Comparison of ENCODE assay signal across 12 cellular contexts in the genomic region with DNA sequence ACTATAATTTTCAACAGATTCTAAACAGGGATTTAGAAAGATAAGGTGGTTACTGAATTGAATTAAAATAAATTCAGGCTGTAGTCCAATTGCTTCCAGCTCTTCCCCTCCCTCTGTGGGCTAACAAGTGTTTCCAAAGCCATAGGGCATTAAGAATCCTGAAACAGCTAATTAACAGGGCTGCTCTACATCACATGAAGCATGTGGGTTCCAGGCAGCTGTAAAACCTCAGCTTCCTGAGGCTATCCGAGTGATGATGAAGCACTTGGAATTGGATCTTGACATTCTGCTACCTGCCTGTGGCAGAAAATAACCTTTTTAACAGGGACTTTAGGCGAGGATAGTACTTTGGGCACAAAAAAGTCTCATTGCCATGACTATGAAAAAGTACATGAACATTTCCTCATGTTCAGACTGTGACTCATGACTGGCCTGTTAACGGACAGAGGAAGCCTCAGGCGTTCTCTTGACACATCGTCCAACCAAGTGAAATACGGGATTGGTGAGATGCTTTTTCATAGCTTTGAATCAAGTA.
DNase-seq lines count a peak whose midpoint lies in the region; ATAC-seq and TF ChIP-seq lines count a peak whose summit lies in the region.
"Had no signal": no experiment of that assay in that cellular context is flagged by ENCODE, and none has a peak within 500 bp of the region (broad histone marks: within the 10 kb centered on the region; RNA-seq: fewer than 3 reads in every experiment).

No MANE protein-coding gene starts in this region.

- POLR2A ChIA-PET in BJ (lab: Charles Lee) = no interaction called here
- POLR2A ChIA-PET in GM10248 (lab: Yijun Ruan, JAX) = no interaction called here

- H3F3A ChIP-seq in GM23338 (replicated peaks; ENCODE audit: low read depth) = no peaks in the 10 kb centered on the region

- H3K9me3 Mint-ChIP-seq in GM23338 = no peaks in the 10 kb centered on the region

- 13% methylated on average over 5 of the region's 6 CpGs for WGBS in mesenchymal stem cell

- H2AFZ ChIP-seq in mesenchymal stem cell (ENCODE audit: low read depth, low read length) (no peak overlapping the region), GM23338 (no peak overlapping the region; the same call in 1 of the 2 replicates)

- H3K27me3 Mint-ChIP-seq in GM23338 (ENCODE audit: insufficient read depth, low read depth, poor library complexity) = no peaks in the 10 kb centered on the region

- ATAC-seq in GM23338 = no peak
- no peak for ATAC-seq in GM21360 (IDR thresholded peaks at IDR 0.05; ENCODE audit: unreplicated experiment)
- ATAC-seq in GM18520 (IDR thresholded peaks at IDR 0.05; ENCODE audit: unreplicated experiment) = no peak
- ATAC-seq: left cardiac atrium had no signal

- H2BK120ac ChIP-seq in mesenchymal stem cell (ENCODE audit: low read depth, low read length) = no peak overlapping the region

- no peak overlapping the region for H4K8ac ChIP-seq in mesenchymal stem cell (ENCODE audit: low read length)

- H3K4me3 Mint-ChIP-seq in GM23338 = no peak overlapping the region
- H3K4me3 Mint-ChIP-seq: CD4-positive, alpha-beta memory T cell had no signal

- peak overlapping the region in 1 of 2 experiments; percentile 4 for H3K18ac ChIP-seq in mesenchymal stem cell (ENCODE audit: low read depth in 1 of 2, low read length in 2 of 2)

- no peaks in the 10 kb centered on the region for H3K36me3 Mint-ChIP-seq in GM23338 (ENCODE audit: low read depth)
- H3K36me3 Mint-ChIP-seq: CD4-positive, alpha-beta memory T cell had no signal

- H3K4me3 ChIP-seq in BJ (ENCODE audit: low read depth, low read length) (no peak overlapping the region), MG63 (no peak overlapping the region), cardiac fibroblast (replicated peaks in 1 of 2; ENCODE audit: low read depth in 2 of 2, low read length in 2 of 2) (no peak overlapping the region), mesenchymal stem cell (ENCODE audit: insufficient read depth in 1 of 2, low read depth in 1 of 2, low read length in 2 of 2) (no peak overlapping the region), GM23338 (no peak overlapping the region)

- H2BK15ac ChIP-seq in mesenchymal stem cell (ENCODE audit: low read depth, poor library complexity, severe bottlenecking) = no peak overlapping the region

- H2BK5ac ChIP-seq in mesenchymal stem cell (ENCODE audit: low read depth, low read length, poor library complexity, severe bottlenecking) = no peak overlapping the region

- no peak overlapping the region for H2AK5ac ChIP-seq in mesenchymal stem cell (ENCODE audit: low read length, severe bottlenecking)

- H3K4me1 ChIP-seq in mesenchymal stem cell (ENCODE audit: control insufficient read depth, insufficient read depth, low read depth, low read length) = peaks cover 3% of the 10 kb centered on the region
- H3K4me1 ChIP-seq in GM23338 (ENCODE audit: insufficient read depth) = peaks cover 9% of the 10 kb centered on the region; the same call in 1 of the 2 replicates

- H4K20me1 ChIP-seq in GM23338 (replicated peaks; ENCODE audit: insufficient read depth) = no peaks in the 10 kb centered on the region

- H3K4me2 ChIP-seq in mesenchymal stem cell (ENCODE audit: low read length, poor library complexity, severe bottlenecking) (no peak overlapping the region), GM23338 (no peak overlapping the region)

- no peak overlapping the region for H3K14ac ChIP-seq in mesenchymal stem cell (ENCODE audit: low read length in 2 of 2)

- H3K27me3 ChIP-seq in BJ (ENCODE audit: control insufficient read depth, insufficient read depth, low read length) (no peaks in the 10 kb centered on the region), MG63 (no peaks in the 10 kb centered on the region), mesenchymal stem cell (ENCODE audit: control insufficient read depth in 1 of 2, insufficient read depth in 1 of 2, low read length in 2 of 2) (peaks cover 0 to 5% of the 10 kb centered on the region in 2 experiments), GM23338 (ENCODE audit: insufficient read depth) (no peaks in the 10 kb centered on the region)

- no peak overlapping the region for H3K9ac ChIP-seq in mesenchymal stem cell (ENCODE audit: low read length)

- H3K79me1 ChIP-seq in mesenchymal stem cell (replicated peaks; ENCODE audit: low read length, poor library complexity, severe bottlenecking) = no peaks in the 10 kb centered on the region

- H3K36me3 ChIP-seq in BJ (ENCODE audit: control insufficient read depth, insufficient read depth, low read length) = no peaks in the 10 kb centered on the region
- no peaks in the 10 kb centered on the region for H3K36me3 ChIP-seq in MG63
- H3K36me3 ChIP-seq in mesenchymal stem cell (ENCODE audit: control insufficient read depth in 1 of 2, insufficient read depth in 2 of 2, low read depth in 1 of 2, low read length in 2 of 2) = no peaks in the 10 kb centered on the region
- no peaks in the 10 kb centered on the region for H3K36me3 ChIP-seq in GM23338 (ENCODE audit: insufficient read depth)

- no peak overlapping the region for H3K23ac ChIP-seq in mesenchymal stem cell (ENCODE audit: low read length in 2 of 2)

- DNase-seq in BJ (ENCODE audit: low read depth) (peak; percentile 75), MG63 (peak; percentile 51), cardiac fibroblast (ENCODE audit: low read depth in 2 of 2) (peak; percentile 68 to 91), mesenchymal stem cell (peak; percentile 90), GM23338 (ENCODE audit: low spot score) (no peak), GM10248 (ENCODE audit: extremely low spot score) (no peak)
- DNase-seq: CD4-positive, alpha-beta memory T cell; Karpas-422; left cardiac atrium; retina had no signal

- H3K4ac ChIP-seq in mesenchymal stem cell (ENCODE audit: low read depth in 1 of 2, low read length in 2 of 2) = no peak overlapping the region

- no peaks in the 10 kb centered on the region for H3K9me2 ChIP-seq in GM23338 (ENCODE audit: insufficient read depth)

- H3K9me3 ChIP-seq in MG63 = no peaks in the 10 kb centered on the region
- H3K9me3 ChIP-seq in mesenchymal stem cell (ENCODE audit: control insufficient read depth, low read length) = no peaks in the 10 kb centered on the region

- CTCF ChIA-PET in BJ (lab: Yijun Ruan, JAX) = interaction anchor here (1.4 to 2.7 kb wide), 2 partner anchors 13 to 24 kb away, joined by 4 to 9 read pairs; no protein-coding TSS in a partner anchor
- CTCF ChIA-PET in GM10248 (lab: Yijun Ruan, JAX) = interaction anchor here (1.2 to 5.4 kb wide), 3 partner anchors 13 to 24 kb away, joined by 5 to 50 read pairs (median 6); no protein-coding TSS in a partner anchor

- TF ChIP-seq CTCF in BJ (IDR thresholded peaks at IDR 0.05; ENCODE audit: insufficient read depth, low read depth, low read length) (no peak), cardiac fibroblast (IDR thresholded peaks at IDR 0.05; ENCODE audit: low read depth, low read length) (no peak), GM23338 (conservative IDR thresholded peaks at IDR 0.05; ENCODE audit: low read depth in 2 of 2) (no peak), GM10248 (IDR thresholded peaks at IDR 0.05; ENCODE audit: control extremely low read depth, extremely low read depth, low read depth, missing control alignments) (no peak)

- H4K91ac ChIP-seq in mesenchymal stem cell (ENCODE audit: low read length) = no peak overlapping the region

- no peak overlapping the region for H3K27ac Mint-ChIP-seq in GM23338
- H3K27ac Mint-ChIP-seq: CD4-positive, alpha-beta memory T cell had no signal

- H3K4me1 Mint-ChIP-seq in GM23338 = peaks cover 14% of the 10 kb centered on the region

- no peaks in the 10 kb centered on the region for H3K79me2 ChIP-seq in GM23338 (replicated peaks; ENCODE audit: insufficient read depth)

- no peak overlapping the region for H2BK12ac ChIP-seq in mesenchymal stem cell (ENCODE audit: low read length in 2 of 2)

- peak overlapping the region; percentile 38 for H3K27ac ChIP-seq in mesenchymal stem cell (ENCODE audit: low read length, poor library complexity, severe bottlenecking)
- no peak overlapping the region for H3K27ac ChIP-seq in GM23338 (ENCODE audit: low read depth)

TF ChIP-seq in GM23338, 12 proteins besides CTCF, POLR2A, EP300 and RAD21:
- TF ChIP-seq JUNB (IDR thresholded peaks at IDR 0.05; ENCODE audit: unreplicated experiment) = no peak
- no peak for TF ChIP-seq STAT1 (IDR thresholded peaks at IDR 0.05; ENCODE audit: unreplicated experiment)
- no peak for TF ChIP-seq NANOG (IDR thresholded peaks at IDR 0.05; ENCODE audit: borderline replicate concordance)

Comparison
In these comparisons a context has a peak if more than half of its experiments do, and no peak if none do; other contexts are left out.
1. DNase-seq: peak in BJ (single experiment), MG63 (single experiment), cardiac fibroblast (2 of 2) and mesenchymal stem cell (single experiment); none in GM23338 (single experiment) and GM10248 (single experiment).